1 cellular context compared by ENCODE assay signal in the genomic region with DNA sequence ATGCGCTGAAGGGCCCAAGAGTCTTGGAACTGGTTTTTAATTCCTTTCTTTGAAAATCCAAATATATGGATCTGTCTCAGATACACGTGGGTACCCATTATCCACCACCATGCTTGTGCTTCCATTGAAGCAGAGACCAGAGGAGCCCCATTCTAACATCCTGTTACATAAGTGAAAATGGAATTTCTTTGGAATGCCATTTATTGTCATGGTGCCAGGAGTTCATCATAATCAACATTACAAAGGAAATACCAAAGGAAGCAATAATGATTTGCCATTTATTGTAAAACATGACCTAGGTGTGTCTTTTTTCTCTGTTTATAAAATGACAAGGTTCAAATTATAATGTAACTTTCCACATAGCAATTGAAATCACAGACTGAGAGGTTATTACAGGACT.
TF ChIP-seq lines count a peak whose summit lies in the region.

No MANE protein-coding gene starts in this region.

TF ChIP-seq in H1, 55 proteins besides CTCF, POLR2A, EP300 and RAD21 (continued from another document):
- TF ChIP-seq, protein P1, sequence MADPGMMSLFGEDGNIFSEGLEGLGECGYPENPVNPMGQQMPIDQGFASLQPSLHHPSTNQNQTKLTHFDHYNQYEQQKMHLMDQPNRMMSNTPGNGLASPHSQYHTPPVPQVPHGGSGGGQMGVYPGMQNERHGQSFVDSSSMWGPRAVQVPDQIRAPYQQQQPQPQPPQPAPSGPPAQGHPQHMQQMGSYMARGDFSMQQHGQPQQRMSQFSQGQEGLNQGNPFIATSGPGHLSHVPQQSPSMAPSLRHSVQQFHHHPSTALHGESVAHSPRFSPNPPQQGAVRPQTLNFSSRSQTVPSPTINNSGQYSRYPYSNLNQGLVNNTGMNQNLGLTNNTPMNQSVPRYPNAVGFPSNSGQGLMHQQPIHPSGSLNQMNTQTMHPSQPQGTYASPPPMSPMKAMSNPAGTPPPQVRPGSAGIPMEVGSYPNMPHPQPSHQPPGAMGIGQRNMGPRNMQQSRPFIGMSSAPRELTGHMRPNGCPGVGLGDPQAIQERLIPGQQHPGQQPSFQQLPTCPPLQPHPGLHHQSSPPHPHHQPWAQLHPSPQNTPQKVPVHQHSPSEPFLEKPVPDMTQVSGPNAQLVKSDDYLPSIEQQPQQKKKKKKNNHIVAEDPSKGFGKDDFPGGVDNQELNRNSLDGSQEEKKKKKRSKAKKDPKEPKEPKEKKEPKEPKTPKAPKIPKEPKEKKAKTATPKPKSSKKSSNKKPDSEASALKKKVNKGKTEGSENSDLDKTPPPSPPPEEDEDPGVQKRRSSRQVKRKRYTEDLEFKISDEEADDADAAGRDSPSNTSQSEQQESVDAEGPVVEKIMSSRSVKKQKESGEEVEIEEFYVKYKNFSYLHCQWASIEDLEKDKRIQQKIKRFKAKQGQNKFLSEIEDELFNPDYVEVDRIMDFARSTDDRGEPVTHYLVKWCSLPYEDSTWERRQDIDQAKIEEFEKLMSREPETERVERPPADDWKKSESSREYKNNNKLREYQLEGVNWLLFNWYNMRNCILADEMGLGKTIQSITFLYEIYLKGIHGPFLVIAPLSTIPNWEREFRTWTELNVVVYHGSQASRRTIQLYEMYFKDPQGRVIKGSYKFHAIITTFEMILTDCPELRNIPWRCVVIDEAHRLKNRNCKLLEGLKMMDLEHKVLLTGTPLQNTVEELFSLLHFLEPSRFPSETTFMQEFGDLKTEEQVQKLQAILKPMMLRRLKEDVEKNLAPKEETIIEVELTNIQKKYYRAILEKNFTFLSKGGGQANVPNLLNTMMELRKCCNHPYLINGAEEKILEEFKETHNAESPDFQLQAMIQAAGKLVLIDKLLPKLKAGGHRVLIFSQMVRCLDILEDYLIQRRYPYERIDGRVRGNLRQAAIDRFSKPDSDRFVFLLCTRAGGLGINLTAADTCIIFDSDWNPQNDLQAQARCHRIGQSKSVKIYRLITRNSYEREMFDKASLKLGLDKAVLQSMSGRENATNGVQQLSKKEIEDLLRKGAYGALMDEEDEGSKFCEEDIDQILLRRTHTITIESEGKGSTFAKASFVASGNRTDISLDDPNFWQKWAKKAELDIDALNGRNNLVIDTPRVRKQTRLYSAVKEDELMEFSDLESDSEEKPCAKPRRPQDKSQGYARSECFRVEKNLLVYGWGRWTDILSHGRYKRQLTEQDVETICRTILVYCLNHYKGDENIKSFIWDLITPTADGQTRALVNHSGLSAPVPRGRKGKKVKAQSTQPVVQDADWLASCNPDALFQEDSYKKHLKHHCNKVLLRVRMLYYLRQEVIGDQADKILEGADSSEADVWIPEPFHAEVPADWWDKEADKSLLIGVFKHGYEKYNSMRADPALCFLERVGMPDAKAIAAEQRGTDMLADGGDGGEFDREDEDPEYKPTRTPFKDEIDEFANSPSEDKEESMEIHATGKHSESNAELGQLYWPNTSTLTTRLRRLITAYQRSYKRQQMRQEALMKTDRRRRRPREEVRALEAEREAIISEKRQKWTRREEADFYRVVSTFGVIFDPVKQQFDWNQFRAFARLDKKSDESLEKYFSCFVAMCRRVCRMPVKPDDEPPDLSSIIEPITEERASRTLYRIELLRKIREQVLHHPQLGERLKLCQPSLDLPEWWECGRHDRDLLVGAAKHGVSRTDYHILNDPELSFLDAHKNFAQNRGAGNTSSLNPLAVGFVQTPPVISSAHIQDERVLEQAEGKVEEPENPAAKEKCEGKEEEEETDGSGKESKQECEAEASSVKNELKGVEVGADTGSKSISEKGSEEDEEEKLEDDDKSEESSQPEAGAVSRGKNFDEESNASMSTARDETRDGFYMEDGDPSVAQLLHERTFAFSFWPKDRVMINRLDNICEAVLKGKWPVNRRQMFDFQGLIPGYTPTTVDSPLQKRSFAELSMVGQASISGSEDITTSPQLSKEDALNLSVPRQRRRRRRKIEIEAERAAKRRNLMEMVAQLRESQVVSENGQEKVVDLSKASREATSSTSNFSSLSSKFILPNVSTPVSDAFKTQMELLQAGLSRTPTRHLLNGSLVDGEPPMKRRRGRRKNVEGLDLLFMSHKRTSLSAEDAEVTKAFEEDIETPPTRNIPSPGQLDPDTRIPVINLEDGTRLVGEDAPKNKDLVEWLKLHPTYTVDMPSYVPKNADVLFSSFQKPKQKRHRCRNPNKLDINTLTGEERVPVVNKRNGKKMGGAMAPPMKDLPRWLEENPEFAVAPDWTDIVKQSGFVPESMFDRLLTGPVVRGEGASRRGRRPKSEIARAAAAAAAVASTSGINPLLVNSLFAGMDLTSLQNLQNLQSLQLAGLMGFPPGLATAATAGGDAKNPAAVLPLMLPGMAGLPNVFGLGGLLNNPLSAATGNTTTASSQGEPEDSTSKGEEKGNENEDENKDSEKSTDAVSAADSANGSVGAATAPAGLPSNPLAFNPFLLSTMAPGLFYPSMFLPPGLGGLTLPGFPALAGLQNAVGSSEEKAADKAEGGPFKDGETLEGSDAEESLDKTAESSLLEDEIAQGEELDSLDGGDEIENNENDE (IDR thresholded peaks at IDR 0.05; ENCODE audit: insufficient replicate concordance, low read length): no peak
